Comparison of ENCODE assay signal across 26 cellular contexts in the genomic region with DNA sequence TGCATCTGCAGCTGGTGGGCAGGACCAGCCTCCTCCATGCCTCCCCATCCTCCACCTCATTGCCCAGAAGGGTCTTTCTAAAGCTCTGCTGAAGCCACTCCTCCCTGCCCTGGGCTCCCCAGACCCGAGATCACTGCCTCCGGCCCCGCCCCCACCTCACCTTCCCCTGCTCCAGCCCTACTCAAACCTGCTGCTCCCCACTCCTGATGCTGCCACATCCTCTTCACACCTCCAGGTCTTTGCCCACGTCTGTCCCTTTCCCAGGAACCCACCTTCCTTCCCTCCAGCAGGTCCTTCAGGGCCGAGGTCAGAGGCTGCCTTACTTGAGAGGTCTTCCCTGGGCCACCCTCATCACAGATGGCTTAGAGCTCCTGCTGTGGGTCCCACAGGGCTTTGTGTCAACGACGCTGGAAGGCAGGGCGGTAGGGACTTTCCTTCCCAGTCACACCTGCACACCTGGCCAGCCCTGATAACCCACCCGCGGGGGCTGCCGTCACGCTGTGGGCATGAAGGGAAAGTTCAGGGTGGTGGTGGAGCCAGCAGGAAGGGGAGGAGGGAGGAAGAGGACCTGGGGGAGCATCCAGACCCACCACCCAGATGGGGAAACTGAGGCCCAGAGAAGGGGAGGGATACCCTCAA. TPM values are rescaled to one million over a fixed set of nuclear protein-coding genes. Genes with fewer than 3 reads are reported as not detected.
DNase-seq lines count a peak whose midpoint lies in the region; FAIRE-seq and TF ChIP-seq lines count a peak whose summit lies in the region.
"Had no signal": no experiment of that assay in that cellular context is flagged by ENCODE, and none has a peak within 500 bp of the region (broad histone marks: within the 10 kb centered on the region; RNA-seq: fewer than 3 reads in every experiment).

No MANE protein-coding gene starts in this region.

- H4K20me1 ChIP-seq in keratinocyte (ENCODE audit: control insufficient read depth, extremely low read depth, insufficient read depth, low read length), result peaks cover 6% of the 10 kb centered on the region
- no peaks in the 10 kb centered on the region for H4K20me1 ChIP-seq in Karpas-422 (ENCODE audit: insufficient read depth, low read depth, low read length)

- TF ChIP-seq CTCF in keratinocyte (optimal IDR thresholded peaks at IDR 0.05 in 1 of 3, IDR thresholded peaks at IDR 0.05 in 1 of 3, conservative IDR thresholded peaks at IDR 0.05 in 1 of 3; ENCODE audit: extremely low read depth in 1 of 3, insufficient read depth in 2 of 3, low read length in 3 of 3), result no peak

- H3K9me1 ChIP-seq in keratinocyte (ENCODE audit: control insufficient read depth, extremely low read depth, insufficient read depth, low read length), result peaks cover 2% of the 10 kb centered on the region

- H3K36me3 ChIP-seq in keratinocyte (ENCODE audit: control insufficient read depth in 2 of 2, extremely low read depth in 1 of 2, insufficient read depth in 2 of 2, low read length in 2 of 2) (no peaks in the 10 kb centered on the region), Karpas-422 (ENCODE audit: insufficient read depth, low read length) (no peaks in the 10 kb centered on the region)
- H3K36me3 ChIP-seq: BE2C had no signal

- H3K4me3 ChIP-seq in keratinocyte (ENCODE audit: control insufficient read depth in 2 of 3, extremely low read depth in 1 of 3, insufficient read depth in 2 of 3, low read depth in 1 of 3, low read length in 3 of 3) (no peak overlapping the region), Karpas-422 (ENCODE audit: low read length) (no peak overlapping the region)
- H3K4me3 ChIP-seq: K562 had no signal

- H3K9me3 ChIP-seq in keratinocyte (ENCODE audit: control insufficient read depth, low read depth, low read length), result no peaks in the 10 kb centered on the region
- no peaks in the 10 kb centered on the region for H3K9me3 ChIP-seq in Karpas-422 (ENCODE audit: low read length)
- H3K9me3 ChIP-seq: BE2C, Caco-2 had no signal

- peaks cover 10% of the 10 kb centered on the region for H3K27me3 ChIP-seq in keratinocyte (ENCODE audit: control insufficient read depth, extremely low read depth, insufficient read depth, low read length)
- H3K27me3 ChIP-seq in Karpas-422 (ENCODE audit: low read length), result no peaks in the 10 kb centered on the region
- H3K27me3 ChIP-seq: BE2C had no signal

- H3K79me2 ChIP-seq in keratinocyte (ENCODE audit: control insufficient read depth, insufficient read depth, low read length) (no peaks in the 10 kb centered on the region), Karpas-422 (ENCODE audit: low read length) (no peaks in the 10 kb centered on the region)

- H3K27ac ChIP-seq in keratinocyte (ENCODE audit: control insufficient read depth, insufficient read depth, low read length) (no peak overlapping the region), Karpas-422 (ENCODE audit: low read length) (no peak overlapping the region)

- FAIRE-seq in keratinocyte (lab: Jason Lieb, UNC) (no peak), urothelium cell line (lab: Jason Lieb, UNC) (peak; percentile 74)
- FAIRE-seq: G401.6, GM19239, K562, RCC 7860 had no signal

- H3K4me1 ChIP-seq in keratinocyte (ENCODE audit: control insufficient read depth, extremely low read depth, insufficient read depth, low read length) (peaks cover 43% of the 10 kb centered on the region), Karpas-422 (ENCODE audit: low read length) (no peaks in the 10 kb centered on the region)

- dilution Hi-C loops in keratinocyte (cut with MboI; ENCODE audit: extremely low pct_ligation_motif_present, low sequenced_read_pairs), result no loop called here

- DNase-seq in COLO668 (lab: John Stamatoyannopoulos, UW; ENCODE audit: unreplicated experiment) (peak; percentile 28), NCI-H69 (lab: John Stamatoyannopoulos, UW) (peak; percentile 55), keratinocyte (ENCODE audit: low read depth, low spot score) (no peak), urothelium cell line (ENCODE audit: low spot score) (no peak), Karpas-422 (no peak), GF-D8 (lab: John Stamatoyannopoulos, UW) (no peak), inferior parietal cortex (ENCODE audit: extremely low spot score) (no peak)
- DNase-seq: BE2C; Caco-2; CD4-positive, alpha-beta T cell; GOT3; MM.1S; NCI-H1048; NCI-H1417 treated with DMSO at 0.1 percent for 48 hours; NCI-H1930; NCI-H510A; NCI-H82 had no signal

- no peak overlapping the region for H2AFZ ChIP-seq in keratinocyte (ENCODE audit: control insufficient read depth, low read length)
- H2AFZ ChIP-seq in Karpas-422 (ENCODE audit: low read length), result no peak overlapping the region

- H3K4me2 ChIP-seq in keratinocyte (ENCODE audit: control insufficient read depth, extremely low read depth, insufficient read depth, low read depth, low read length), result no peak overlapping the region
- no peak overlapping the region for H3K4me2 ChIP-seq in Karpas-422 (ENCODE audit: low read depth, low read length, poor library complexity, severe bottlenecking)

- H3K9me2 ChIP-seq in Karpas-422 (replicated peaks; ENCODE audit: insufficient read depth, low read length), result no peaks in the 10 kb centered on the region

- H3K9ac ChIP-seq in keratinocyte (ENCODE audit: control insufficient read depth, extremely low read depth, insufficient read depth, low read length), result peak overlapping the region; percentile 9
- no peak overlapping the region for H3K9ac ChIP-seq in Karpas-422 (ENCODE audit: low read length)

RNA-seq across cellular contexts. Expression of gene WNT7B, which starts 11.9 kb away (rescaled TPM):
- polyA plus RNA-seq in keratinocyte, result 1.5 to 1.7 TPM (median 1.7 TPM) in 3 replicates
- polyA plus RNA-seq in keratinocyte (2011; ENCODE audit: low read depth), result 3.7 TPM
- 0.84 and 1.9 TPM in 2 replicates for polyA plus RNA-seq in keratinocyte (2011; cell fraction: cytosol; rRNA removed)
- polyA plus RNA-seq in keratinocyte (2011; cell fraction: nucleus; rRNA removed), result 1.7 and 2.4 TPM in 2 replicates
- 6.6 and 6.8 TPM in 2 replicates for polyA plus RNA-seq in keratinocyte (2012; ENCODE audit: low replicate concordance)
- polyA minus RNA-seq in keratinocyte, result 1.9 to 4.9 TPM (median 3.9 TPM) in 3 replicates
- polyA minus RNA-seq in keratinocyte (2011; cell fraction: cytosol; rRNA and poly(A)+ RNA removed), result 5.0 TPM
- polyA minus RNA-seq in keratinocyte (2011; cell fraction: nucleus; rRNA and poly(A)+ RNA removed), result 3.7 and 7.1 TPM in 2 replicates
- total RNA-seq in Karpas-422 (2014; rRNA removed; shearing (Covaris generic); ENCODE audit: low replicate concordance), result not detected in 2 replicates
- total RNA-seq: A673; CD4-positive, alpha-beta T cell; K562; OCI-LY7; Right ventricle myocardium inferior; SK-MEL-5; T-helper 1 cell treated with Interleukin-12 subunit alpha and Interleukin-12 subunit beta and Interleukin-4 antibody, amounts not matched to agents 30 ng/mL and 1 ng/mL, for 36 hours had no signal
- polyA plus RNA-seq: K562 had no signal

Comparison
In these comparisons a context has a peak if more than half of its experiments do, and no peak if none do; other contexts are left out.
1. DNase-seq: peak in COLO668 (single experiment) and NCI-H69 (single experiment); none in keratinocyte (single experiment), urothelium cell line (single experiment), Karpas-422 (single experiment), GF-D8 (single experiment) and inferior parietal cortex (single experiment).